ENCODE assay signal across 26 cellular contexts in genomic region chr14:77108753-77109152, GRCh38. TPM values are rescaled to one million over a fixed set of nuclear protein-coding genes. Genes with fewer than 3 reads are reported as not detected.
DNase-seq lines count a peak whose midpoint lies in the region; ATAC-seq and TF ChIP-seq lines count a peak whose summit lies in the region.
"Had no signal": no experiment of that assay in that cellular context is flagged by ENCODE, and none has a peak within 500 bp of the region (broad histone marks: within the 10 kb centered on the region; RNA-seq: fewer than 3 reads in every experiment).

No MANE protein-coding gene starts in this region.

- ATAC-seq in HG03439 (IDR thresholded peaks at IDR 0.05; ENCODE audit: unreplicated experiment) (no peak), HG03108 (IDR thresholded peaks at IDR 0.05; ENCODE audit: unreplicated experiment) (no peak)
- ATAC-seq: esophagus mucosa, lower lobe of right lung, right cardiac atrium had no signal

- peak overlapping the region in 55 of 59 donors; percentile 47 to 100 (median 98) for H3K27ac ChIP-seq in dorsolateral prefrontal cortex
- H3K27ac ChIP-seq: lower lobe of right lung, uterus had no signal

- DNase-seq in GM12864 (ENCODE audit: low read depth) (no peak), NAMALWA (ENCODE audit: low spot score) (peak; percentile 31), dorsolateral prefrontal cortex (no peak), pons (ENCODE audit: low spot score) (peak; percentile 42)
- no peak for DNase-seq in stimulated activated naive CD4-positive, alpha-beta T cell treated with Interleukin-2 at 50 U/mL for 16 hours (lab: John Stamatoyannopoulos, UW)
- DNase-seq in stimulated activated CD4-positive, alpha-beta T cell treated with anti-CD3 and anti-CD28 coated beads, Interleukin-15, amount 100 ng/mL, for 24 hours: no peak
- DNase-seq: ACHN; activated CD4-positive, alpha-beta T cell treated with anti-CD3 and anti-CD28 coated beads for 48 hours; C1 segment of cervical spinal cord; effector CD4-positive, alpha-beta T cell; foreskin melanocyte; hypothalamus; Karpas-422; lower lobe of right lung; NCI-H1048; NCI-H187 treated with DMSO at 0.1 percent for 48 hours; NCI-H446; NK-92 treated with Interleukin-12 subunit alpha and Interleukin-12 subunit beta, amount 100 ng/mL, for 24 hours; right cardiac atrium; uterus had no signal

- no peaks in the 10 kb centered on the region for H3K27me3 ChIP-seq in dorsolateral prefrontal cortex
- H3K27me3 ChIP-seq: suprapubic skin, uterus had no signal

- H3K4me3 ChIP-seq in GM12864 (ENCODE audit: low read depth, low read length) (no peak overlapping the region), dorsolateral prefrontal cortex (peak overlapping the region in 2 of 59 donors; percentile 3 to 18)
- H3K4me3 ChIP-seq: lower lobe of right lung, suprapubic skin, uterus had no signal

- TF ChIP-seq CTCF in GM12864 (IDR thresholded peaks at IDR 0.05; ENCODE audit: low read depth, low read length, missing control alignments) (peak; percentile 11), dorsolateral prefrontal cortex (IDR thresholded peaks at IDR 0.05 in 54 of 56, conservative IDR thresholded peaks at IDR 0.05 in 2 of 56; ENCODE audit: low read depth in 1 of 56, partially characterized antibody in 56 of 56) (peak in 20 of 56 donors; percentile 11 to 40 (median 23))

- intact Hi-C loops in dorsolateral prefrontal cortex (cut with DNase I): no loop called here

RNA-seq across cellular contexts. Expression of gene CIPC, which starts 10.7 kb away (rescaled TPM):
- 100 to 1,000 TPM in 30 of 120 experiments, 10 to 100 TPM in 90; 63.6 to 149 (median 93.0) TPM for total RNA-seq in dorsolateral prefrontal cortex

RNA-seq across cellular contexts. Expression of gene ZDHHC22, which starts 32.8 kb away (rescaled TPM):
- total RNA-seq in dorsolateral prefrontal cortex: 100 to 1,000 TPM in 1 of 120 experiments, 10 to 100 TPM in 119; 19.6 to 100 (median 62.4) TPM
- total RNA-seq: Daoy, esophagus mucosa, lower lobe of right lung, omental fat pad, right cardiac atrium, suprapubic skin, uterus had no signal

Comparison
In these comparisons a context has a peak if more than half of its experiments do, and no peak if none do; other contexts are left out.
1. DNase-seq: peak in NAMALWA (single experiment) and pons (single experiment); none in GM12864 (single experiment), dorsolateral prefrontal cortex (0 of 10), stimulated activated naive CD4-positive, alpha-beta T cell treated with Interleukin-2 at 50 U/mL for 16 hours (single experiment) and stimulated activated CD4-positive, alpha-beta T cell treated with anti-CD3 and anti-CD28 coated beads, Interleukin-15, amount 100 ng/mL, for 24 hours (single experiment).